Comparison of ENCODE assay signal across 1 cellular context in genomic region chr3:189108735-189109134, GRCh38.
TF ChIP-seq lines count a peak whose summit lies in the region.

No MANE protein-coding gene starts in this region.

TF ChIP-seq in SK-N-SH, 30 proteins besides CTCF, POLR2A, EP300 and RAD21 (continued from another document):
- TF ChIP-seq IRF3 (IDR thresholded peaks at IDR 0.05; ENCODE audit: low read depth, low read length), result no peak
- TF ChIP-seq FOXM1 (IDR thresholded peaks at IDR 0.05; ENCODE audit: low read depth), result no peak
- no peak for TF ChIP-seq TCF12 (IDR thresholded peaks at IDR 0.05)
- no peak for TF ChIP-seq RCOR1 (IDR thresholded peaks at IDR 0.05; ENCODE audit: low read length)
- no peak for TF ChIP-seq EZH2phosphoT487 (IDR thresholded peaks at IDR 0.05; ENCODE audit: borderline replicate concordance, low read depth)
- no peak for TF ChIP-seq CHD2 (IDR thresholded peaks at IDR 0.05; ENCODE audit: low read length, partially characterized antibody)
